Comparison of ENCODE assay signal across 8 cellular contexts in the genomic region with DNA sequence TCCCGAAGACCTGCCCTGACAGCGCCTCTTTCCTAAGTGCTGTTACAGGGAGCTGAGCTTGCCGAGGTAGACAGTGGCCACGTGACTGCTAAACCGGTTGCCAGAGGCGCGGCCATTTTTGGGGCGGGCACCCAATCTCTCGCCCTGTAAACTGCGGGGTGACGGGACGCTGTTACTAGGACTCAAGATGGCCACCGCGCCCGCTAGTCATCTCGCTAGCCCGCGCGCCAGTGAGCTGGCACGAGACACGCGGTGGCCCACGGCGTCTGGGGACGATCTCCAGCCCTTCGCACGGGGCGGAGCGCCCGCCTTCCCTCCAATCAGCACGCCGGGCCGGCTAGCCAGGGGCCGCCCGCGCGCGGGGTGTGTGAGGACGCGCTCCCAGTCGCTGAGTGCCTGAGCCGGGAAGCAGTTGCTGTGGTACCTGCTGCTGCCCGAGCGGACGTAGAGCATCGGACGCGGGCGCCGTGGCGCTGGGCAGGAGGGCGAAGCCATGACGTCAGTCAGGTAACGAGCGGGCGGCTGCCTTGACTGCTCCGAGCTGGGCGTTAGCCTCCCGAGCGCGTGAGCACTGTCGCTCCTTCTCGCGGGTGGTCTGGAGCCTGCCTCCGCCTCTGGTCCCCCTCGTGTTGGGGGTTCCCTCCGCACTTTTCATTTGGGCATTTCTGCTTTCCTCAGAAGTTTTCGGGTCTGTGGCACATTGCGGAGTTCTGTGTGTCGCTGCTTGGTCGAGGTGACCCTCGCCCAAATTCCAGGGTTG.
DNase-seq lines count a peak whose midpoint lies in the region; TF ChIP-seq lines count a peak whose summit lies in the region.

No MANE protein-coding gene starts in this region.

- DNase-seq in COLO668 (lab: John Stamatoyannopoulos, UW; ENCODE audit: unreplicated experiment), result peak; percentile 97
- peak; percentile 84 for DNase-seq in GM20000 (ENCODE audit: low spot score)
- peak; percentile 87 for DNase-seq in HS-5 (ENCODE audit: low read depth)
- peak; percentile 72 for DNase-seq in NK-92 (lab: John Stamatoyannopoulos, UW; ENCODE audit: unreplicated experiment)
- peak; percentile 96 for DNase-seq in activated CD8-positive, alpha-beta memory T cell treated with anti-CD3 and anti-CD28 coated beads for 24 hours
- DNase-seq in effector CD8-positive, alpha-beta T cell (lab: John Stamatoyannopoulos, UW), result peak; percentile 93
- peak; percentile 92 for DNase-seq in medulla oblongata (ENCODE audit: extremely low spot score)
- DNase-seq in stimulated activated CD4-positive, alpha-beta T cell treated with anti-CD3 and anti-CD28 coated beads, TNF-alpha, amount 100 ng/mL, for 48 hours (ENCODE audit: low read depth in 3 of 3), result peak; percentile 90 to 96 (median 94)

- TF ChIP-seq CTCF in GM20000 (IDR thresholded peaks at IDR 0.05; ENCODE audit: extremely low read depth, missing control alignments), result no peak

Comparison
In these comparisons a context has a peak if more than half of its experiments do, and no peak if none do; other contexts are left out.
1. Peak in every context shown above with its lines: DNase-seq.